ENCODE assay signal across 8 cellular contexts in genomic region chr6:20291764-20292227, GRCh38.
DNase-seq lines count a peak whose midpoint lies in the region; ATAC-seq lines count a peak whose summit lies in the region.

No MANE protein-coding gene starts in this region.

- peak; percentile 89 for DNase-seq in Ammon's horn (ENCODE audit: low spot score)
- DNase-seq in NCI-H345 treated with DMSO at 0.1 percent for 48 hours (lab: John Stamatoyannopoulos, UW; ENCODE audit: unreplicated experiment), result peak; percentile 58
- peak; percentile 77 for DNase-seq in cerebellar cortex (ENCODE audit: low spot score)
- DNase-seq in left colon, result peak; percentile 68 to 87
- peak; percentile 86 for DNase-seq in stimulated activated CD4-positive, alpha-beta T cell treated with anti-CD3 and anti-CD28 coated beads, Interleukin-4, amount 100 ng/mL, for 24 hours

- peak; percentile 81 for ATAC-seq in GM19035 (IDR thresholded peaks at IDR 0.05; ENCODE audit: unreplicated experiment)
- peak; percentile 81 for ATAC-seq in HG03280 (IDR thresholded peaks at IDR 0.05; ENCODE audit: unreplicated experiment)
- ATAC-seq in activated CD4-positive, CD25-positive, alpha-beta regulatory T cell treated with anti-CD3 and anti-CD28 coated beads, Interleukin-2, amount 50 U/mL, for 24 hours, result peak; percentile 69 to 81
- peak; percentile 94 for ATAC-seq in left colon

- intact Hi-C loops in left colon (cut with DNase I, micrococcal nuclease), result loop anchor here (2.0 to 5.0 kb wide), 2 partner anchors 236 to 237 kb away; no protein-coding TSS in a partner anchor

Comparison
In these comparisons a context has a peak if more than half of its experiments do, and no peak if none do; other contexts are left out.
1. Peak in every context shown above with its lines: DNase-seq and ATAC-seq.